ENCODE assay signal across 1 cellular context in genomic region chr12:52903855-52904508, GRCh38.
TF ChIP-seq lines count a peak whose summit lies in the region.

No MANE protein-coding gene starts in this region.

TF ChIP-seq in HepG2, 621 proteins besides CTCF, POLR2A, EP300 and RAD21 (continued from another document):
- TF ChIP-seq ARID5B (CRISPR knock-in tag; IDR thresholded peaks at IDR 0.05) (peak; percentile 72), ISL2 (CRISPR knock-in tag; IDR thresholded peaks at IDR 0.05) (peak; percentile 73), ZC3H13 (CRISPR knock-in tag; IDR thresholded peaks at IDR 0.05) (0 out of 2 replicates have a peak, but pooled peaks have one; percentile 18), ARHGAP35 (CRISPR knock-in tag; IDR thresholded peaks at IDR 0.05; ENCODE audit: borderline replicate concordance) (no peak), ATF2 (CRISPR knock-in tag; IDR thresholded peaks at IDR 0.05) (0 out of 2 replicates have a peak, but pooled peaks have one; percentile 32), ZNF451 (CRISPR knock-in tag; IDR thresholded peaks at IDR 0.05) (no peak), ZBTB14 (CRISPR knock-in tag; IDR thresholded peaks at IDR 0.05) (0 out of 2 replicates have a peak, but pooled peaks have one; percentile 28), RBFOX2 (IDR thresholded peaks at IDR 0.05; ENCODE audit: low read depth, low read length) (0 out of 2 replicates have a peak, but pooled peaks have one; percentile 16), FOXJ3 (CRISPR knock-in tag; IDR thresholded peaks at IDR 0.05; ENCODE audit: borderline replicate concordance) (0 out of 2 replicates have a peak, but pooled peaks have one; percentile 20), SIN3A (IDR thresholded peaks at IDR 0.05; ENCODE audit: borderline replicate concordance, low read depth, low read length) (peak; percentile 58; the same call in 1 of the 2 replicates), NCOR1 (IDR thresholded peaks at IDR 0.05; ENCODE audit: borderline replicate concordance, low read length) (peak; percentile 64; the same call in 1 of the 2 replicates), ZFY (CRISPR knock-in tag; IDR thresholded peaks at IDR 0.05) (peak; percentile 83), TFDP1 (CRISPR knock-in tag; IDR thresholded peaks at IDR 0.05; ENCODE audit: borderline replicate concordance) (peak; percentile 53; the same call in 1 of the 2 replicates), ZNF251 (CRISPR knock-in tag; IDR thresholded peaks at IDR 0.05) (no peak)
- TF ChIP-seq, protein P1, sequence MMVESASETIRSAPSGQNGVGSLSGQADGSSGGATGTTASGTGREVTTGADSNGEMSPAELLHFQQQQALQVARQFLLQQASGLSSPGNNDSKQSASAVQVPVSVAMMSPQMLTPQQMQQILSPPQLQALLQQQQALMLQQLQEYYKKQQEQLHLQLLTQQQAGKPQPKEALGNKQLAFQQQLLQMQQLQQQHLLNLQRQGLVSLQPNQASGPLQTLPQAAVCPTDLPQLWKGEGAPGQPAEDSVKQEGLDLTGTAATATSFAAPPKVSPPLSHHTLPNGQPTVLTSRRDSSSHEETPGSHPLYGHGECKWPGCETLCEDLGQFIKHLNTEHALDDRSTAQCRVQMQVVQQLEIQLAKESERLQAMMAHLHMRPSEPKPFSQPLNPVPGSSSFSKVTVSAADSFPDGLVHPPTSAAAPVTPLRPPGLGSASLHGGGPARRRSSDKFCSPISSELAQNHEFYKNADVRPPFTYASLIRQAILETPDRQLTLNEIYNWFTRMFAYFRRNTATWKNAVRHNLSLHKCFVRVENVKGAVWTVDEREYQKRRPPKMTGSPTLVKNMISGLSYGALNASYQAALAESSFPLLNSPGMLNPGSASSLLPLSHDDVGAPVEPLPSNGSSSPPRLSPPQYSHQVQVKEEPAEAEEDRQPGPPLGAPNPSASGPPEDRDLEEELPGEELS (CRISPR knock-in tag; IDR thresholded peaks at IDR 0.05), result peak; percentile 66; the same call in 1 of the 2 replicates
- TF ChIP-seq, protein P2, sequence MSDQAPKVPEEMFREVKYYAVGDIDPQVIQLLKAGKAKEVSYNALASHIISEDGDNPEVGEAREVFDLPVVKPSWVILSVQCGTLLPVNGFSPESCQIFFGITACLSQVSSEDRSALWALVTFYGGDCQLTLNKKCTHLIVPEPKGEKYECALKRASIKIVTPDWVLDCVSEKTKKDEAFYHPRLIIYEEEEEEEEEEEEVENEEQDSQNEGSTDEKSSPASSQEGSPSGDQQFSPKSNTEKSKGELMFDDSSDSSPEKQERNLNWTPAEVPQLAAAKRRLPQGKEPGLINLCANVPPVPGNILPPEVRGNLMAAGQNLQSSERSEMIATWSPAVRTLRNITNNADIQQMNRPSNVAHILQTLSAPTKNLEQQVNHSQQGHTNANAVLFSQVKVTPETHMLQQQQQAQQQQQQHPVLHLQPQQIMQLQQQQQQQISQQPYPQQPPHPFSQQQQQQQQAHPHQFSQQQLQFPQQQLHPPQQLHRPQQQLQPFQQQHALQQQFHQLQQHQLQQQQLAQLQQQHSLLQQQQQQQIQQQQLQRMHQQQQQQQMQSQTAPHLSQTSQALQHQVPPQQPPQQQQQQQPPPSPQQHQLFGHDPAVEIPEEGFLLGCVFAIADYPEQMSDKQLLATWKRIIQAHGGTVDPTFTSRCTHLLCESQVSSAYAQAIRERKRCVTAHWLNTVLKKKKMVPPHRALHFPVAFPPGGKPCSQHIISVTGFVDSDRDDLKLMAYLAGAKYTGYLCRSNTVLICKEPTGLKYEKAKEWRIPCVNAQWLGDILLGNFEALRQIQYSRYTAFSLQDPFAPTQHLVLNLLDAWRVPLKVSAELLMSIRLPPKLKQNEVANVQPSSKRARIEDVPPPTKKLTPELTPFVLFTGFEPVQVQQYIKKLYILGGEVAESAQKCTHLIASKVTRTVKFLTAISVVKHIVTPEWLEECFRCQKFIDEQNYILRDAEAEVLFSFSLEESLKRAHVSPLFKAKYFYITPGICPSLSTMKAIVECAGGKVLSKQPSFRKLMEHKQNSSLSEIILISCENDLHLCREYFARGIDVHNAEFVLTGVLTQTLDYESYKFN (CRISPR knock-in tag; conservative IDR thresholded peaks at IDR 0.05), result peak; percentile 70
- TF ChIP-seq, protein P3, sequence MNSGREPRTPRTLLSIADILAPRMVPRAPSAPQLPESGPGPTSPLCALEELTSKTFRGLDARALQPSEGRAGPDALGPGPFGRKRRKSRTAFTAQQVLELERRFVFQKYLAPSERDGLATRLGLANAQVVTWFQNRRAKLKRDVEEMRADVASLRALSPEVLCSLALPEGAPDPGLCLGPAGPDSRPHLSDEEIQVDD (CRISPR knock-in tag; IDR thresholded peaks at IDR 0.05; ENCODE audit: borderline replicate concordance), result no peak
- TF ChIP-seq, protein P4, sequence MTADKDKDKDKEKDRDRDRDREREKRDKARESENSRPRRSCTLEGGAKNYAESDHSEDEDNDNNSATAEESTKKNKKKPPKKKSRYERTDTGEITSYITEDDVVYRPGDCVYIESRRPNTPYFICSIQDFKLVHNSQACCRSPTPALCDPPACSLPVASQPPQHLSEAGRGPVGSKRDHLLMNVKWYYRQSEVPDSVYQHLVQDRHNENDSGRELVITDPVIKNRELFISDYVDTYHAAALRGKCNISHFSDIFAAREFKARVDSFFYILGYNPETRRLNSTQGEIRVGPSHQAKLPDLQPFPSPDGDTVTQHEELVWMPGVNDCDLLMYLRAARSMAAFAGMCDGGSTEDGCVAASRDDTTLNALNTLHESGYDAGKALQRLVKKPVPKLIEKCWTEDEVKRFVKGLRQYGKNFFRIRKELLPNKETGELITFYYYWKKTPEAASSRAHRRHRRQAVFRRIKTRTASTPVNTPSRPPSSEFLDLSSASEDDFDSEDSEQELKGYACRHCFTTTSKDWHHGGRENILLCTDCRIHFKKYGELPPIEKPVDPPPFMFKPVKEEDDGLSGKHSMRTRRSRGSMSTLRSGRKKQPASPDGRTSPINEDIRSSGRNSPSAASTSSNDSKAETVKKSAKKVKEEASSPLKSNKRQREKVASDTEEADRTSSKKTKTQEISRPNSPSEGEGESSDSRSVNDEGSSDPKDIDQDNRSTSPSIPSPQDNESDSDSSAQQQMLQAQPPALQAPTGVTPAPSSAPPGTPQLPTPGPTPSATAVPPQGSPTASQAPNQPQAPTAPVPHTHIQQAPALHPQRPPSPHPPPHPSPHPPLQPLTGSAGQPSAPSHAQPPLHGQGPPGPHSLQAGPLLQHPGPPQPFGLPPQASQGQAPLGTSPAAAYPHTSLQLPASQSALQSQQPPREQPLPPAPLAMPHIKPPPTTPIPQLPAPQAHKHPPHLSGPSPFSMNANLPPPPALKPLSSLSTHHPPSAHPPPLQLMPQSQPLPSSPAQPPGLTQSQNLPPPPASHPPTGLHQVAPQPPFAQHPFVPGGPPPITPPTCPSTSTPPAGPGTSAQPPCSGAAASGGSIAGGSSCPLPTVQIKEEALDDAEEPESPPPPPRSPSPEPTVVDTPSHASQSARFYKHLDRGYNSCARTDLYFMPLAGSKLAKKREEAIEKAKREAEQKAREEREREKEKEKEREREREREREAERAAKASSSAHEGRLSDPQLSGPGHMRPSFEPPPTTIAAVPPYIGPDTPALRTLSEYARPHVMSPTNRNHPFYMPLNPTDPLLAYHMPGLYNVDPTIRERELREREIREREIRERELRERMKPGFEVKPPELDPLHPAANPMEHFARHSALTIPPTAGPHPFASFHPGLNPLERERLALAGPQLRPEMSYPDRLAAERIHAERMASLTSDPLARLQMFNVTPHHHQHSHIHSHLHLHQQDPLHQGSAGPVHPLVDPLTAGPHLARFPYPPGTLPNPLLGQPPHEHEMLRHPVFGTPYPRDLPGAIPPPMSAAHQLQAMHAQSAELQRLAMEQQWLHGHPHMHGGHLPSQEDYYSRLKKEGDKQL (CRISPR knock-in tag; IDR thresholded peaks at IDR 0.05; ENCODE audit: low read depth), result no peak
TF ChIP-seq in HepG2: peak in this region for 110.
